In genomic region chr15:59074607-59075006, GRCh38 we compare ENCODE assay signal across 21 cellular contexts. TPM values are rescaled to one million over a fixed set of nuclear protein-coding genes. Genes with fewer than 3 reads are reported as not detected.
DNase-seq lines count a peak whose midpoint lies in the region; ATAC-seq, FAIRE-seq and TF ChIP-seq lines count a peak whose summit lies in the region.
"Had no signal": no experiment of that assay in that cellular context is flagged by ENCODE, and none has a peak within 500 bp of the region (broad histone marks: within the 10 kb centered on the region; RNA-seq: fewer than 3 reads in every experiment).

No MANE protein-coding gene starts in this region.

- ATAC-seq in activated CD4-positive, alpha-beta T cell treated with anti-CD3 and anti-CD28 coated beads for 36 hours: peak; percentile 76
- ATAC-seq in GM18498 (IDR thresholded peaks at IDR 0.05; ENCODE audit: unreplicated experiment): peak; percentile 52
- ATAC-seq in T-helper 17 cell: no peak
- no peak for ATAC-seq in K562
- no peak for ATAC-seq in heart left ventricle
- ATAC-seq: lower lobe of right lung had no signal

- peaks cover 46% of the 10 kb centered on the region; the same call in 2 of the 3 replicates for H3K36me3 ChIP-seq in K562 (ENCODE audit: control insufficient read depth, insufficient read depth, low read length)
- peaks cover 0 to 94% (median 61%) of the 10 kb centered on the region in 9 donors for H3K36me3 ChIP-seq in heart left ventricle
- H3K36me3 ChIP-seq in thyroid gland: peaks cover 8 to 12% of the 10 kb centered on the region in 2 donors

- H3K4me3 ChIP-seq in K562: no peak overlapping the region
- H3K4me3 ChIP-seq in heart left ventricle: no peak overlapping the region
- no peak overlapping the region for H3K4me3 ChIP-seq in thyroid gland (replicated peaks in 1 of 3)
- H3K4me3 ChIP-seq: lower lobe of right lung had no signal

- peak; percentile 6 for FAIRE-seq in K562 (lab: Jason Lieb, UNC)
- FAIRE-seq in GM12892 (lab: Jason Lieb, UNC): no peak
- FAIRE-seq: H1, urothelium cell line had no signal

- TF ChIP-seq POLR2A in K562 (conservative IDR thresholded peaks at IDR 0.05): no peak
- no peak for TF ChIP-seq POLR2A in heart left ventricle (IDR thresholded peaks at IDR 0.05)
- TF ChIP-seq POLR2A in GM12892 (IDR thresholded peaks at IDR 0.05; ENCODE audit: low read depth, low read length): no peak
- TF ChIP-seq POLR2A in thyroid gland (IDR thresholded peaks at IDR 0.05): no peak

- peak; percentile 14 for DNase-seq in activated CD4-positive, alpha-beta T cell treated with anti-CD3 and anti-CD28 coated beads for 36 hours
- DNase-seq in activated CD4-positive, alpha-beta T cell treated with anti-CD3 and anti-CD28 coated beads, Interleukin-2, amount 50 U/mL, for 1 hour: no peak
- no peak for DNase-seq in T-helper 17 cell
- no peak for DNase-seq in K562 (ENCODE audit: extremely low read depth in 1 of 4, low spot score in 3 of 4)
- no peak for DNase-seq in heart left ventricle
- no peak for DNase-seq in GM12892 (ENCODE audit: insufficient read length)
- DNase-seq in thyroid gland: no peak
- DNase-seq: 8988T; activated effector memory CD4-positive, alpha-beta T cell treated with anti-CD3 and anti-CD28 coated beads, Interleukin-2, amount 50 U/mL, for 16 hours; foreskin fibroblast; islet precursor cell; lower lobe of right lung; NCI-H1436 treated with DMSO at 0.1 percent for 48 hours; NCI-H2171 treated with DMSO at 0.1 percent for 48 hours; NCI-H526; small intestine; stimulated activated CD4-positive, alpha-beta T cell treated with anti-CD3 and anti-CD28 coated beads, Interleukin-4, amount 100 ng/mL, for 1 hour had no signal

- peak overlapping the region; percentile 78 for H3K27ac Mint-ChIP-seq in activated CD4-positive, alpha-beta T cell treated with anti-CD3 and anti-CD28 coated beads for 36 hours
- H3K27ac Mint-ChIP-seq in T-helper 17 cell: peak overlapping the region; percentile 19
- H3K27ac Mint-ChIP-seq: B cell had no signal

- H3K9me1 ChIP-seq in K562 (ENCODE audit: control insufficient read depth, insufficient read depth, low read length): no peaks in the 10 kb centered on the region

- H3K4me3 Mint-ChIP-seq in activated CD4-positive, alpha-beta T cell treated with anti-CD3 and anti-CD28 coated beads for 36 hours: no peak overlapping the region
- H3K4me3 Mint-ChIP-seq in T-helper 17 cell: no peak overlapping the region
- H3K4me3 Mint-ChIP-seq: B cell had no signal

- TF ChIP-seq CTCF in K562 (IDR thresholded peaks at IDR 0.05 in 2 of 3, conservative IDR thresholded peaks at IDR 0.05 in 1 of 3; ENCODE audit: insufficient read depth in 2 of 3, low read depth in 1 of 3, low read length in 3 of 3) (no peak), heart left ventricle (IDR thresholded peaks at IDR 0.05) (no peak), thyroid gland (IDR thresholded peaks at IDR 0.05) (no peak)

- no peak for TF ChIP-seq EP300 in K562 (IDR thresholded peaks at IDR 0.05; ENCODE audit: low read length)

- no peak for TF ChIP-seq RAD21 in K562 (CRISPR knock-in tag; conservative IDR thresholded peaks at IDR 0.05 in 1 of 2, IDR thresholded peaks at IDR 0.05 in 1 of 2)

- no peak overlapping the region for H3K4me2 ChIP-seq in K562 (ENCODE audit: insufficient read depth, low read length)

- no peak overlapping the region for H2AFZ ChIP-seq in K562 (ENCODE audit: low read depth, low read length)

- no peaks in the 10 kb centered on the region for H3K27me3 Mint-ChIP-seq in activated CD4-positive, alpha-beta T cell treated with anti-CD3 and anti-CD28 coated beads for 36 hours
- H3K27me3 Mint-ChIP-seq in T-helper 17 cell: no peaks in the 10 kb centered on the region
- H3K27me3 Mint-ChIP-seq: B cell had no signal

- peaks cover 15% of the 10 kb centered on the region for H3K4me1 Mint-ChIP-seq in activated CD4-positive, alpha-beta T cell treated with anti-CD3 and anti-CD28 coated beads for 36 hours
- no peaks in the 10 kb centered on the region for H3K4me1 Mint-ChIP-seq in T-helper 17 cell

- no peaks in the 10 kb centered on the region for H3K9me3 Mint-ChIP-seq in activated CD4-positive, alpha-beta T cell treated with anti-CD3 and anti-CD28 coated beads for 36 hours (ENCODE audit: low read depth)

- WGBS in K562 (ENCODE audit: insufficient coverage, low coverage, missing lambda C conversion rate): 100% methylated on average over 1 of the region's 1 CpG
- WGBS in heart left ventricle, 4 donors: 90 to 98% (median 94%) methylated on average over 1 of the region's 1 CpG
- WGBS in thyroid gland, 2 donors: 95 to 100% methylated on average over 1 of the region's 1 CpG

- H3K79me2 ChIP-seq in K562 (ENCODE audit: control insufficient read depth, insufficient read depth, low read length): no peaks in the 10 kb centered on the region

- H3K9ac ChIP-seq in K562 (ENCODE audit: insufficient read depth in 1 of 2, low read depth in 2 of 2, low read length in 2 of 2): no peak overlapping the region

- POLR2A ChIA-PET in activated CD4-positive, alpha-beta T cell treated with anti-CD3 and anti-CD28 coated beads for 36 hours (lab: Charles Lee): interaction anchor here (1.1 kb wide), 1 partner anchor 10 kb away, joined by 3 read pairs; no protein-coding TSS in a partner anchor
- POLR2A ChIA-PET in K562 (lab: Yijun Ruan, JAX): interaction anchor here (0.6 to 2.1 kb wide), 2 partner anchors 8 to 23 kb away, joined by 3 to 9 read pairs; no protein-coding TSS in a partner anchor

- H3K27ac ChIP-seq in K562 (ENCODE audit: extremely low read depth, low read depth, low read length) (no peak overlapping the region), heart left ventricle (no peak overlapping the region), thyroid gland (no peak overlapping the region)
- H3K27ac ChIP-seq: lower lobe of right lung had no signal

- intact Hi-C loops in activated CD4-positive, alpha-beta T cell treated with anti-CD3 and anti-CD28 coated beads for 36 hours (cut with DNase I, micrococcal nuclease): no loop called here
- intact Hi-C loops in K562 (cut with micrococcal nuclease) (no loop called here), heart left ventricle (cut with DNase I) (loop anchor here in 1 of 10 donors (10.0 kb wide), 1 partner anchor 50 kb away; no protein-coding TSS in a partner anchor), thyroid gland (cut with DNase I) (no loop called here)

- H3K4me1 ChIP-seq in K562 (replicated peaks in 1 of 2; ENCODE audit: control insufficient read depth in 2 of 2, insufficient read depth in 2 of 2, low read length in 2 of 2) (no peaks in the 10 kb centered on the region), heart left ventricle (no peaks in the 10 kb centered on the region), thyroid gland (no peaks in the 10 kb centered on the region)
- H3K4me1 ChIP-seq: lower lobe of right lung had no signal

- H4K20me1 ChIP-seq in K562 (replicated peaks; ENCODE audit: control insufficient read depth, insufficient read depth, low read length): no peaks in the 10 kb centered on the region

- peaks cover 41% of the 10 kb centered on the region for H3K36me3 Mint-ChIP-seq in activated CD4-positive, alpha-beta T cell treated with anti-CD3 and anti-CD28 coated beads for 36 hours (ENCODE audit: low read depth)
- peaks cover 4% of the 10 kb centered on the region for H3K36me3 Mint-ChIP-seq in T-helper 17 cell (ENCODE audit: low read depth)

- no TSS peak for BruUV-seq in K562 (replicated peaks; lab: Mats Ljungman, UMichigan)

- in situ Hi-C loops in K562 (cut with MboI): no loop called here

- no peaks in the 10 kb centered on the region for H3K27me3 ChIP-seq in K562 (ENCODE audit: control insufficient read depth in 2 of 2, insufficient read depth in 2 of 2, low read length in 2 of 2)
- no peaks in the 10 kb centered on the region for H3K27me3 ChIP-seq in heart left ventricle
- no peaks in the 10 kb centered on the region for H3K27me3 ChIP-seq in thyroid gland

- CTCF ChIA-PET in activated CD4-positive, alpha-beta T cell treated with anti-CD3 and anti-CD28 coated beads for 36 hours (lab: Charles Lee): interaction anchor here (1.3 kb wide), 1 partner anchor 63 kb away, joined by 3 read pairs; no protein-coding TSS in a partner anchor
- CTCF ChIA-PET in K562 (lab: Yijun Ruan, JAX; ENCODE audit: low intra/inter-chr PET ratio): no interaction called here

- H3K9me3 ChIP-seq in T-helper 17 cell (ENCODE audit: control insufficient read depth, low read length, poor library complexity, severe bottlenecking): no peaks in the 10 kb centered on the region
- H3K9me3 ChIP-seq in K562 (replicated peaks; ENCODE audit: control insufficient read depth, insufficient read depth, low read depth, low read length): no peaks in the 10 kb centered on the region
- peaks cover 0 to 13% (median 0%) of the 10 kb centered on the region in 12 donors for H3K9me3 ChIP-seq in heart left ventricle
- no peaks in the 10 kb centered on the region for H3K9me3 ChIP-seq in thyroid gland
- H3K9me3 ChIP-seq: lower lobe of right lung had no signal

TF ChIP-seq in K562, 482 proteins besides CTCF, POLR2A, EP300 and RAD21 (continues in another document):
- TF ChIP-seq ZNF507 (tag; conservative IDR thresholded peaks at IDR 0.05) (no peak), TAL1 (IDR thresholded peaks at IDR 0.05) (no peak), ZNF384 (IDR thresholded peaks at IDR 0.05; ENCODE audit: low read depth, low read length) (no peak)

RNA-seq across cellular contexts. Expression of gene CCNB2, which starts 30.3 kb away (rescaled TPM):
- total RNA-seq in activated CD4-positive, alpha-beta T cell treated with anti-CD3 and anti-CD28 coated beads for 36 hours: 10 to 100 TPM; 68.0 to 75.3 TPM
- total RNA-seq in T-helper 17 cell: under 1 TPM in 1 of 2 donors, not detected in 1; 0.73 TPM
- total RNA-seq in K562 (2011; cell fraction: chromatin; rRNA removed; ENCODE audit: low replicate concordance): 70.6 and 88.7 TPM in 2 replicates
- total RNA-seq in K562 (2011; cell fraction: nucleolus; rRNA removed): 54.0 and 54.7 TPM in 2 replicates
- 69.7 and 79.8 TPM in 2 replicates for total RNA-seq in K562 (2011; cell fraction: nucleoplasm; rRNA removed)
- total RNA-seq in K562 (2014; rRNA removed): 84.8 TPM in 2 replicates
- total RNA-seq in K562 (2014; rRNA removed; fragmentation: Illumina TruSeq; extraction: Trizol): 108 and 125 TPM in 2 replicates
- 115 and 124 TPM in 2 replicates for total RNA-seq in K562 (2015; rRNA removed; fragmentation: Illumina TruSeq; extraction: Trizol)
- total RNA-seq in K562 (2021): 90.4 and 97.2 TPM in 2 replicates
- 148 and 169 TPM in 2 replicates for polyA plus RNA-seq in K562 (2011; rRNA removed)
- 66.9 and 121 TPM in 2 replicates for polyA plus RNA-seq in K562 (2011; cell fraction: cytosol; rRNA removed)
- 56.9 and 97.4 TPM in 2 replicates for polyA plus RNA-seq in K562 (2011; cell fraction: nucleus; rRNA removed)
- 101 and 105 TPM in 2 replicates for polyA plus RNA-seq in K562 (2012)
- 133 and 145 TPM in 2 replicates for polyA plus RNA-seq in K562 (2014; fragmentation: Illumina TruSeq; extraction: Trizol)
- polyA plus RNA-seq in K562 (2014; fragmentation: Nextera tagmentation; extraction: Ambion mirVana): 100 to 1,000 TPM; 258 to 266 TPM
- polyA plus RNA-seq in K562 (2014; rRNA removed): 99.5 and 110 TPM in 2 replicates
- polyA minus RNA-seq in K562 (2011; rRNA and poly(A)+ RNA removed): 136 and 139 TPM in 2 replicates
- polyA minus RNA-seq in K562 (2011; cell fraction: cytosol; rRNA and poly(A)+ RNA removed): 65.6 and 66.9 TPM in 2 replicates
- polyA minus RNA-seq in K562 (2011; cell fraction: nucleus; rRNA and poly(A)+ RNA removed): 37.4 and 62.0 TPM in 2 replicates
- 1 to 10 TPM in 2 of 9 donors, under 1 TPM in 5, not detected in 2; 0.25 to 6.3 (median 0.66) TPM for total RNA-seq in heart left ventricle
- polyA plus RNA-seq in heart left ventricle: under 1 TPM in 1 of 2 donors, not detected in 1; 0.18 TPM
- 55.0 TPM for polyA plus RNA-seq in GM12892 (2012; ENCODE audit: missing spikeins)
- total RNA-seq in thyroid gland: 1 to 10 TPM; 1.1 to 2.1 (median 1.7) TPM

Comparison
In these comparisons a context has a peak if more than half of its experiments do, and no peak if none do; other contexts are left out.
1. ATAC-seq: peak in activated CD4-positive, alpha-beta T cell treated with anti-CD3 and anti-CD28 coated beads for 36 hours (single experiment) and GM18498 (single experiment); none in T-helper 17 cell (single experiment), K562 (single experiment) and heart left ventricle (0 of 4).
2. RNA of gene CCNB2, which starts 30.3 kb away (total RNA-seq): 54.0 to 125 TPM in K562 and 68.0 to 75.3 TPM in activated CD4-positive, alpha-beta T cell treated with anti-CD3 and anti-CD28 coated beads for 36 hours; 1.1 to 2.1 TPM in thyroid gland, 0.73 TPM in T-helper 17 cell and 0.25 to 6.3 TPM in heart left ventricle; every median in the first group is over 4 times any median in the second.